Comparison of ENCODE assay signal across 1 cellular context in genomic region chr11:35223429-35223828, GRCh38.
TF ChIP-seq lines count a peak whose summit lies in the region.

No MANE protein-coding gene starts in this region.

TF ChIP-seq in SK-N-SH, 30 proteins besides CTCF, POLR2A, EP300 and RAD21 (continued from another document):
- TF ChIP-seq SMC3 (IDR thresholded peaks at IDR 0.05; ENCODE audit: low read depth, low read length): no peak
- peak; percentile 89 for TF ChIP-seq FOXJ3 (CRISPR knock-in tag; IDR thresholded peaks at IDR 0.05)
- TF ChIP-seq JUND (IDR thresholded peaks at IDR 0.05): 0 out of 2 replicates have a peak, but pooled peaks have one; percentile 11
- TF ChIP-seq TAF1 (IDR thresholded peaks at IDR 0.05; ENCODE audit: borderline replicate concordance, low read depth, low read length): no peak
- peak; percentile 78 for TF ChIP-seq GATA2 (CRISPR knock-in tag; IDR thresholded peaks at IDR 0.05)
- no peak for TF ChIP-seq USF2 (IDR thresholded peaks at IDR 0.05; ENCODE audit: borderline replicate concordance, low read depth, low read length)
- TF ChIP-seq RFX5 (IDR thresholded peaks at IDR 0.05; ENCODE audit: low read length): no peak
- TF ChIP-seq NRF1 (IDR thresholded peaks at IDR 0.05; ENCODE audit: low read depth, low read length): no peak
- TF ChIP-seq PBX3 (IDR thresholded peaks at IDR 0.05): peak; percentile 70
- no peak for TF ChIP-seq MAX (IDR thresholded peaks at IDR 0.05; ENCODE audit: low read depth)
- TF ChIP-seq RXRA (IDR thresholded peaks at IDR 0.05; ENCODE audit: borderline replicate concordance, low read depth): no peak
- TF ChIP-seq ELF1 (IDR thresholded peaks at IDR 0.05): no peak
- TF ChIP-seq TCF12 (IDR thresholded peaks at IDR 0.05): peak; percentile 94
- no peak; the same call in 1 of the 2 replicates for TF ChIP-seq RCOR1 (IDR thresholded peaks at IDR 0.05; ENCODE audit: low read length)
- TF ChIP-seq NFIC (IDR thresholded peaks at IDR 0.05; ENCODE audit: borderline replicate concordance): peak; percentile 25; the same call in 1 of the 2 replicates
- TF ChIP-seq FOSL2 (IDR thresholded peaks at IDR 0.05; ENCODE audit: borderline replicate concordance, low read depth): no peak; the same call in 1 of the 2 replicates
- no peak; the same call in none of the 2 replicates for TF ChIP-seq POLR2AphosphoS5 (IDR thresholded peaks at IDR 0.05; ENCODE audit: low read depth, low read length)
- TF ChIP-seq FOXM1 (IDR thresholded peaks at IDR 0.05; ENCODE audit: low read depth): no peak
- TF ChIP-seq USF1 (IDR thresholded peaks at IDR 0.05; ENCODE audit: borderline replicate concordance, low read depth): no peak
- TF ChIP-seq GABPA (IDR thresholded peaks at IDR 0.05; ENCODE audit: low read depth): no peak
- peak; percentile 50; the same call in 1 of the 2 replicates for TF ChIP-seq TEAD4 (IDR thresholded peaks at IDR 0.05; ENCODE audit: borderline replicate concordance, insufficient read depth)
- TF ChIP-seq MXI1 (IDR thresholded peaks at IDR 0.05; ENCODE audit: low read depth, low read length): no peak
- TF ChIP-seq SIN3A (IDR thresholded peaks at IDR 0.05; ENCODE audit: borderline replicate concordance, low read depth, low read length): no peak
- TF ChIP-seq, protein P1, sequence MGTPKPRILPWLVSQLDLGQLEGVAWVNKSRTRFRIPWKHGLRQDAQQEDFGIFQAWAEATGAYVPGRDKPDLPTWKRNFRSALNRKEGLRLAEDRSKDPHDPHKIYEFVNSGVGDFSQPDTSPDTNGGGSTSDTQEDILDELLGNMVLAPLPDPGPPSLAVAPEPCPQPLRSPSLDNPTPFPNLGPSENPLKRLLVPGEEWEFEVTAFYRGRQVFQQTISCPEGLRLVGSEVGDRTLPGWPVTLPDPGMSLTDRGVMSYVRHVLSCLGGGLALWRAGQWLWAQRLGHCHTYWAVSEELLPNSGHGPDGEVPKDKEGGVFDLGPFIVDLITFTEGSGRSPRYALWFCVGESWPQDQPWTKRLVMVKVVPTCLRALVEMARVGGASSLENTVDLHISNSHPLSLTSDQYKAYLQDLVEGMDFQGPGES (IDR thresholded peaks at IDR 0.05; ENCODE audit: low read depth, low read length): no peak
